Comparison of ENCODE assay signal across 16 cellular contexts in genomic region chr9:135246248-135247173, GRCh38.
"Had no signal": no experiment of that assay in that cellular context is flagged by ENCODE, and none has a peak within 500 bp of the region (broad histone marks: within the 10 kb centered on the region; RNA-seq: fewer than 3 reads in every experiment).

No MANE protein-coding gene starts in this region.

- ATAC-seq: activated naive CD8-positive, alpha-beta T cell treated with anti-CD3 and anti-CD28 coated beads, Interleukin-2, amount 50 U/mL, for 24 hours; foreskin keratinocyte; sciatic nerve had no signal

- H3K9me3 ChIP-seq: left lung, suprapubic skin, upper lobe of left lung had no signal

- H3K27me3 ChIP-seq: cardiac muscle cell, upper lobe of left lung had no signal

- H3K4me3 ChIP-seq: cardiac muscle cell, coronary artery, left lung, suprapubic skin, upper lobe of left lung had no signal

- H3K4me1 ChIP-seq: foreskin keratinocyte, left lung had no signal

- DNase-seq: activated CD4-positive, alpha-beta T cell treated with anti-CD3 and anti-CD28 coated beads for 48 hours; activated naive CD4-positive, alpha-beta T cell treated with Interleukin-2 at 50 U/mL for 16 hours; activated naive CD8-positive, alpha-beta T cell treated with anti-CD3 and anti-CD28 coated beads, Interleukin-2, amount 50 U/mL, for 24 hours; effector CD4-positive, alpha-beta T cell; foreskin keratinocyte; head of caudate nucleus; stimulated activated CD4-positive, alpha-beta T cell treated with anti-CD3 and anti-CD28 coated beads, Interleukin-12 subunit alpha, Interleukin-12 subunit beta, amount 100 ng/mL, for 4 hours; stimulated activated naive CD4-positive, alpha-beta T cell had no signal

- FAIRE-seq: astrocyte, endothelial cell of umbilical vein had no signal

- H3K27ac ChIP-seq: cardiac muscle cell, coronary artery, foreskin keratinocyte, left lung, suprapubic skin, upper lobe of left lung had no signal
